Comparison of ENCODE assay signal across 8 cellular contexts in genomic region chr2:174023591-174024523, GRCh38. TPM values are rescaled to one million over a fixed set of nuclear protein-coding genes. Genes with fewer than 3 reads are reported as not detected.
A peak's percentile ranks its signal among the peaks of the same experiment; 100 is the strongest.
DNase-seq lines count a peak whose midpoint lies in the region; ATAC-seq and TF ChIP-seq lines count a peak whose summit lies in the region.

No MANE protein-coding gene starts in this region.

- H2AK5ac ChIP-seq in mesenchymal stem cell (ENCODE audit: low read length, severe bottlenecking): peak overlapping the region; percentile 68

- in situ Hi-C loops in ACHN (cut with HindIII; ENCODE audit: low pct_ligation_motif_present, low pct_unique_long_range_greater_than_20kb, low sequenced_read_pairs): no loop called here

- peak overlapping the region; percentile 87 for H2AFZ ChIP-seq in mesenchymal stem cell (ENCODE audit: low read depth, low read length)

- H3K9me3 ChIP-seq in mesenchymal stem cell (ENCODE audit: control insufficient read depth, low read length) (no peaks in the 10 kb centered on the region), thoracic aorta (no peaks in the 10 kb centered on the region)

- H3K27ac ChIP-seq in mesenchymal stem cell (ENCODE audit: low read length, poor library complexity, severe bottlenecking): peak overlapping the region; percentile 28
- H3K27ac ChIP-seq in thoracic aorta: peak overlapping the region; percentile 7 to 67

- no peaks in the 10 kb centered on the region for H3K79me1 ChIP-seq in mesenchymal stem cell (replicated peaks; ENCODE audit: low read length, poor library complexity, severe bottlenecking)

- no peaks in the 10 kb centered on the region for H3K27me3 ChIP-seq in mesenchymal stem cell (ENCODE audit: control insufficient read depth in 1 of 2, insufficient read depth in 1 of 2, low read length in 2 of 2)
- H3K27me3 ChIP-seq in thoracic aorta (replicated peaks; ENCODE audit: insufficient read depth): no peaks in the 10 kb centered on the region

- peak overlapping the region; percentile 92 for H2BK15ac ChIP-seq in mesenchymal stem cell (ENCODE audit: low read depth, poor library complexity, severe bottlenecking)

- no peak for TF ChIP-seq CTCF in thoracic aorta (IDR thresholded peaks at IDR 0.05)

- H2BK12ac ChIP-seq in mesenchymal stem cell (ENCODE audit: low read length in 2 of 2): peak overlapping the region; percentile 64 to 92

- peak overlapping the region; percentile 99 for H4K8ac ChIP-seq in mesenchymal stem cell (ENCODE audit: low read length)

- H3K4me3 ChIP-seq in mesenchymal stem cell (ENCODE audit: insufficient read depth in 1 of 2, low read depth in 1 of 2, low read length in 2 of 2) (peak overlapping the region in 1 of 2 experiments; percentile 49), thoracic aorta (peak overlapping the region; percentile 35)

- WGBS in mesenchymal stem cell: 21% methylated on average over 13 of the region's 18 CpGs

- H3K4ac ChIP-seq in mesenchymal stem cell (ENCODE audit: low read depth in 1 of 2, low read length in 2 of 2): peak overlapping the region; percentile 57 to 88

- peak overlapping the region in 1 of 2 experiments; percentile 74 for H3K23ac ChIP-seq in mesenchymal stem cell (ENCODE audit: low read length in 2 of 2)

- peak overlapping the region; percentile 83 for H3K9ac ChIP-seq in mesenchymal stem cell (ENCODE audit: low read length)

- H3K36me3 ChIP-seq in mesenchymal stem cell (ENCODE audit: control insufficient read depth in 1 of 2, insufficient read depth in 2 of 2, low read depth in 1 of 2, low read length in 2 of 2): no peaks in the 10 kb centered on the region
- no peaks in the 10 kb centered on the region for H3K36me3 ChIP-seq in thoracic aorta

- H2BK120ac ChIP-seq in mesenchymal stem cell (ENCODE audit: low read depth, low read length): peak overlapping the region; percentile 87

- H3K4me2 ChIP-seq in mesenchymal stem cell (ENCODE audit: low read length, poor library complexity, severe bottlenecking): no peak overlapping the region

- peak overlapping the region; percentile 24 for H2BK5ac ChIP-seq in mesenchymal stem cell (ENCODE audit: low read depth, low read length, poor library complexity, severe bottlenecking)

- peaks cover 27% of the 10 kb centered on the region for H3K4me1 ChIP-seq in mesenchymal stem cell (ENCODE audit: control insufficient read depth, insufficient read depth, low read depth, low read length)
- peaks cover 14 to 38% of the 10 kb centered on the region in 2 donors for H3K4me1 ChIP-seq in thoracic aorta (ENCODE audit: control insufficient read depth in 1 of 2, low read depth in 2 of 2)

- peak overlapping the region; percentile 86 for H4K91ac ChIP-seq in mesenchymal stem cell (ENCODE audit: low read length)

- peak; percentile 62 for ATAC-seq in thoracic aorta (ENCODE audit: insufficient number of reproducible peaks, low FRiP score, low read depth)

- H3K18ac ChIP-seq in mesenchymal stem cell (ENCODE audit: low read depth in 1 of 2, low read length in 2 of 2): peak overlapping the region; percentile 84 to 95

- DNase-seq in GM04503 (ENCODE audit: low read depth): peak; percentile 85
- peak; percentile 60 for DNase-seq in NCI-H82 treated with DMSO at 0.1 percent for 48 hours (lab: John Stamatoyannopoulos, UW; ENCODE audit: unreplicated experiment)
- DNase-seq in cerebellar cortex (ENCODE audit: low spot score): peak; percentile 31
- peak; percentile 99 for DNase-seq in mesenchymal stem cell
- no peak for DNase-seq in thoracic aorta (ENCODE audit: low spot score)
- DNase-seq in NCI-H1092 treated with DMSO at 0.1 percent for 48 hours (lab: John Stamatoyannopoulos, UW): no peak
- DNase-seq in ACHN: no peak
- DNase-seq in 8988T: no peak

- H3K14ac ChIP-seq in mesenchymal stem cell (ENCODE audit: low read length in 2 of 2): peak overlapping the region in 1 of 2 experiments; percentile 91

RNA-seq across cellular contexts. Expression of gene SP3, which starts 58.7 kb away (rescaled TPM):
- polyA plus RNA-seq in mesenchymal stem cell (2013, experiment 1 of 2): 25.1 TPM
- polyA plus RNA-seq in mesenchymal stem cell (2013, experiment 2 of 2): 24.7 TPM
- total RNA-seq in thoracic aorta: 10 to 100 TPM; 70.0 to 74.4 TPM

Comparison
In these comparisons a context has a peak if more than half of its experiments do, and no peak if none do; other contexts are left out.
1. DNase-seq: peak in GM04503 (single experiment), NCI-H82 treated with DMSO at 0.1 percent for 48 hours (single experiment), cerebellar cortex (single experiment) and mesenchymal stem cell (single experiment); none in thoracic aorta (single experiment), NCI-H1092 treated with DMSO at 0.1 percent for 48 hours (single experiment), ACHN (single experiment) and 8988T (single experiment).